ENCODE assay signal across 28 cellular contexts in genomic region chr16:18855196-18855595, GRCh38. TPM values are rescaled to one million over a fixed set of nuclear protein-coding genes. Genes with fewer than 3 reads are reported as not detected.
DNase-seq lines count a peak whose midpoint lies in the region; ATAC-seq, FAIRE-seq and TF ChIP-seq lines count a peak whose summit lies in the region.
"Had no signal": no experiment of that assay in that cellular context is flagged by ENCODE, and none has a peak within 500 bp of the region (broad histone marks: within the 10 kb centered on the region; RNA-seq: fewer than 3 reads in every experiment).

No MANE protein-coding gene starts in this region.

- H3K27ac ChIP-seq in CD8-positive, alpha-beta memory T cell (ENCODE audit: low read depth, low read length) = no peak overlapping the region
- no peak overlapping the region for H3K27ac ChIP-seq in K562 (ENCODE audit: extremely low read depth, low read depth, low read length)
- H3K27ac ChIP-seq: colonic mucosa, heart right ventricle, ovary, right atrium auricular region had no signal

- no peak overlapping the region for H3K4me3 Mint-ChIP-seq in activated CD4-positive, alpha-beta T cell treated with anti-CD3 and anti-CD28 coated beads, Interleukin-2, amount 10 ng/mL, durations not matched to agents 24 days and 14 days
- no peak overlapping the region for H3K4me3 Mint-ChIP-seq in CD8-positive, alpha-beta memory T cell
- H3K4me3 Mint-ChIP-seq: activated B cell treated with CpG ODN at 0.5 μM for 24 hours; effector memory CD8-positive, alpha-beta T cell had no signal

- H3K36me3 Mint-ChIP-seq in activated CD4-positive, alpha-beta T cell treated with anti-CD3 and anti-CD28 coated beads, Interleukin-2, amount 10 ng/mL, durations not matched to agents 24 days and 14 days (ENCODE audit: low read depth) = peaks cover 63% of the 10 kb centered on the region
- H3K36me3 Mint-ChIP-seq in CD8-positive, alpha-beta memory T cell = peaks cover 5 to 81% (median 20%) of the 10 kb centered on the region in 3 donors

- no peaks in the 10 kb centered on the region for H3K27me3 Mint-ChIP-seq in activated CD4-positive, alpha-beta T cell treated with anti-CD3 and anti-CD28 coated beads, Interleukin-2, amount 10 ng/mL, durations not matched to agents 24 days and 14 days
- no peaks in the 10 kb centered on the region for H3K27me3 Mint-ChIP-seq in CD8-positive, alpha-beta memory T cell
- H3K27me3 Mint-ChIP-seq: activated B cell treated with CpG ODN at 0.5 μM for 24 hours; effector memory CD8-positive, alpha-beta T cell had no signal

- peaks cover 3% of the 10 kb centered on the region; the same call in 1 of the 2 replicates for H4K20me1 ChIP-seq in K562 (replicated peaks; ENCODE audit: control insufficient read depth, insufficient read depth, low read length)

- BruUV-seq in K562 (replicated peaks; lab: Mats Ljungman, UMichigan) = no TSS peak

- H3K4me1 Mint-ChIP-seq in activated CD4-positive, alpha-beta T cell treated with anti-CD3 and anti-CD28 coated beads, Interleukin-2, amount 10 ng/mL, durations not matched to agents 24 days and 14 days = peaks cover 12% of the 10 kb centered on the region
- H3K4me1 Mint-ChIP-seq in CD8-positive, alpha-beta memory T cell = peaks cover 0 to 10% (median 4%) of the 10 kb centered on the region in 3 donors
- H3K4me1 Mint-ChIP-seq: activated B cell treated with CpG ODN at 0.5 μM for 24 hours had no signal

- peak overlapping the region; percentile 2 for H3K27ac Mint-ChIP-seq in activated CD4-positive, alpha-beta T cell treated with anti-CD3 and anti-CD28 coated beads, Interleukin-2, amount 10 ng/mL, durations not matched to agents 24 days and 14 days
- peak overlapping the region; percentile 8 to 70 (median 26) for H3K27ac Mint-ChIP-seq in CD8-positive, alpha-beta memory T cell

- TF ChIP-seq POLR2A in K562 (conservative IDR thresholded peaks at IDR 0.05) = no peak

- no peak for ATAC-seq in K562
- peak; percentile 51 for ATAC-seq in omental fat pad (ENCODE audit: low FRiP score)
- ATAC-seq: effector memory CD8-positive, alpha-beta T cell; heart right ventricle; left cardiac atrium; SK-N-SH treated with all-trans-retinoic acid at 6 μM for 48 hours had no signal

- TF ChIP-seq CTCF in K562 (IDR thresholded peaks at IDR 0.05 in 2 of 3, conservative IDR thresholded peaks at IDR 0.05 in 1 of 3; ENCODE audit: insufficient read depth in 2 of 3, low read depth in 1 of 3, low read length in 3 of 3) (no peak), omental fat pad (IDR thresholded peaks at IDR 0.05) (no peak)

- no peak overlapping the region for H2AFZ ChIP-seq in K562 (ENCODE audit: low read depth, low read length)

- intact Hi-C loops in activated CD4-positive, alpha-beta T cell treated with anti-CD3 and anti-CD28 coated beads, Interleukin-2, amount 10 ng/mL, durations not matched to agents 24 days and 14 days (cut with micrococcal nuclease) = no loop called here
- intact Hi-C loops in K562 (cut with micrococcal nuclease) = no loop called here

- H3K36me3 ChIP-seq in CD8-positive, alpha-beta memory T cell (ENCODE audit: insufficient read depth, low read length) = peaks cover 17% of the 10 kb centered on the region
- H3K36me3 ChIP-seq in K562 (ENCODE audit: control insufficient read depth, insufficient read depth, low read length) = peaks cover 78% of the 10 kb centered on the region
- H3K36me3 ChIP-seq: ovary had no signal

- FAIRE-seq in K562 (lab: Jason Lieb, UNC) = no peak
- FAIRE-seq: GM12892 had no signal

- no peak for DNase-seq in activated CD4-positive, alpha-beta T cell treated with anti-CD3 and anti-CD28 coated beads, Interleukin-2, amount 10 ng/mL, durations not matched to agents 24 days and 14 days
- DNase-seq in activated CD4-positive, alpha-beta T cell treated with anti-CD3 and anti-CD28 coated beads for 4 hours = no peak
- DNase-seq in CD8-positive, alpha-beta memory T cell = no peak
- DNase-seq in K562 (ENCODE audit: extremely low read depth in 1 of 4, low spot score in 3 of 4) = no peak
- no peak for DNase-seq in omental fat pad (ENCODE audit: low spot score)
- no peak for DNase-seq in NCI-H146 (lab: John Stamatoyannopoulos, UW)
- no peak for DNase-seq in activated CD4-positive, CD25-positive, alpha-beta regulatory T cell treated with anti-CD3 and anti-CD28 coated beads, Interleukin-2, amount 50 U/mL, for 72 hours
- no peak for DNase-seq in NCI-H524 treated with DMSO at 0.1 percent for 48 hours (lab: John Stamatoyannopoulos, UW)
- DNase-seq: activated B cell treated with CpG ODN at 0.5 μM for 24 hours; BE2C; colonic mucosa; effector memory CD8-positive, alpha-beta T cell; foreskin fibroblast; heart right ventricle; KG1; left cardiac atrium; mammary epithelial cell; NCI-H1417 treated with DMSO at 0.1 percent for 48 hours; NCI-H2107; NCI-H446 treated with DMSO at 0.1 percent for 48 hours; ovary; stimulated activated CD4-positive, alpha-beta T cell treated with anti-CD3 and anti-CD28 coated beads, Interleukin-4, amount 100 ng/mL, for 4 hours; stimulated activated naive CD4-positive, alpha-beta T cell treated with Interleukin-2 at 50 U/mL for 16 hours; T1000; trophoblast cell had no signal

- H3K79me2 ChIP-seq in K562 (ENCODE audit: control insufficient read depth, insufficient read depth, low read length) = no peaks in the 10 kb centered on the region

- POLR2A ChIA-PET in CD8-positive, alpha-beta memory T cell (lab: Charles Lee) = no interaction called here
- POLR2A ChIA-PET in K562 (lab: Yijun Ruan, JAX) = interaction anchor here (1.1 to 1.6 kb wide), 2 partner anchors 36 to 54 kb away, joined by 3 to 6 read pairs; partner anchors contain the start of gene ARL6IP1

- CTCF ChIA-PET in CD8-positive, alpha-beta memory T cell (lab: Charles Lee) = no interaction called here
- CTCF ChIA-PET in K562 (lab: Yijun Ruan, JAX; ENCODE audit: low intra/inter-chr PET ratio) = no interaction called here

- WGBS in K562 (ENCODE audit: insufficient coverage, low coverage, missing lambda C conversion rate) = 91% methylated on average over 1 of the region's 1 CpG

- H3K4me1 ChIP-seq in CD8-positive, alpha-beta memory T cell (ENCODE audit: insufficient read depth, low read length) = no peaks in the 10 kb centered on the region
- no peaks in the 10 kb centered on the region for H3K4me1 ChIP-seq in K562 (replicated peaks in 1 of 2; ENCODE audit: control insufficient read depth in 2 of 2, insufficient read depth in 2 of 2, low read length in 2 of 2)
- H3K4me1 ChIP-seq: BE2C, colonic mucosa, heart right ventricle, right atrium auricular region had no signal

- no peak overlapping the region for H3K4me2 ChIP-seq in K562 (ENCODE audit: insufficient read depth, low read length)

- H3K9ac ChIP-seq in K562 (ENCODE audit: insufficient read depth in 1 of 2, low read depth in 2 of 2, low read length in 2 of 2) = no peak overlapping the region

- in situ Hi-C loops in K562 (cut with MboI) = no loop called here

- H3K9me3 ChIP-seq in CD8-positive, alpha-beta memory T cell (ENCODE audit: low read length) = no peaks in the 10 kb centered on the region
- H3K9me3 ChIP-seq in K562 (replicated peaks; ENCODE audit: control insufficient read depth, insufficient read depth, low read depth, low read length) = no peaks in the 10 kb centered on the region
- H3K9me3 ChIP-seq: BE2C, colonic mucosa, heart right ventricle, ovary, right atrium auricular region had no signal

- no peaks in the 10 kb centered on the region for H3K9me1 ChIP-seq in K562 (ENCODE audit: control insufficient read depth, insufficient read depth, low read length)

- no peak for TF ChIP-seq EP300 in K562 (IDR thresholded peaks at IDR 0.05; ENCODE audit: low read length)

- H3K27me3 ChIP-seq in CD8-positive, alpha-beta memory T cell (ENCODE audit: insufficient read depth, low read length, poor library complexity, severe bottlenecking) = no peaks in the 10 kb centered on the region
- H3K27me3 ChIP-seq in K562 (ENCODE audit: control insufficient read depth in 2 of 2, insufficient read depth in 2 of 2, low read length in 2 of 2) = no peaks in the 10 kb centered on the region
- H3K27me3 ChIP-seq: BE2C, colonic mucosa, heart right ventricle, ovary, right atrium auricular region had no signal

- H3K9me3 Mint-ChIP-seq in activated CD4-positive, alpha-beta T cell treated with anti-CD3 and anti-CD28 coated beads, Interleukin-2, amount 10 ng/mL, durations not matched to agents 24 days and 14 days = no peaks in the 10 kb centered on the region
- no peaks in the 10 kb centered on the region for H3K9me3 Mint-ChIP-seq in CD8-positive, alpha-beta memory T cell
- H3K9me3 Mint-ChIP-seq: activated B cell treated with CpG ODN at 0.5 μM for 24 hours; effector memory CD8-positive, alpha-beta T cell had no signal

- H3K4me3 ChIP-seq in CD8-positive, alpha-beta memory T cell (ENCODE audit: low read length) = no peak overlapping the region
- no peak overlapping the region for H3K4me3 ChIP-seq in K562
- H3K4me3 ChIP-seq: colonic mucosa, heart right ventricle, ovary, right atrium auricular region had no signal

- no peak for TF ChIP-seq RAD21 in K562 (CRISPR knock-in tag; conservative IDR thresholded peaks at IDR 0.05 in 1 of 2, IDR thresholded peaks at IDR 0.05 in 1 of 2)

TF ChIP-seq in K562, 482 proteins besides CTCF, POLR2A, EP300 and RAD21 (continues in another document):
- TF ChIP-seq ARID1B (IDR thresholded peaks at IDR 0.05) (no peak), ZNF316 (IDR thresholded peaks at IDR 0.05) (peak; percentile 40; the same call in 1 of the 2 replicates)

RNA-seq across cellular contexts. Expression of gene ARL6IP1, which starts 53.8 kb away (rescaled TPM):
- total RNA-seq in activated CD4-positive, alpha-beta T cell treated with anti-CD3 and anti-CD28 coated beads, Interleukin-2, amount 10 ng/mL, durations not matched to agents 24 days and 14 days = 97.2 and 98.5 TPM in 2 replicates
- total RNA-seq in CD8-positive, alpha-beta memory T cell = 10 to 100 TPM; 90.6 to 92.8 TPM
- polyA plus RNA-seq in CD8-positive, alpha-beta memory T cell = 229 TPM
- total RNA-seq in K562 (2011; cell fraction: chromatin; rRNA removed; ENCODE audit: low replicate concordance) = 143 and 245 TPM in 2 replicates
- 250 and 259 TPM in 2 replicates for total RNA-seq in K562 (2011; cell fraction: nucleolus; rRNA removed)
- 312 and 415 TPM in 2 replicates for total RNA-seq in K562 (2011; cell fraction: nucleoplasm; rRNA removed)
- total RNA-seq in K562 (2014; rRNA removed) (102 and 224 TPM in 2 replicates), K562 (2014; rRNA removed; fragmentation: Illumina TruSeq; extraction: Trizol) (174 and 193 TPM in 2 replicates), K562 (2015; rRNA removed; fragmentation: Illumina TruSeq; extraction: Trizol) (135 and 146 TPM in 2 replicates), K562 (2021) (124 and 126 TPM in 2 replicates), omental fat pad (100 to 1,000 TPM; 267 to 358 (median 282) TPM)
- polyA plus RNA-seq in K562 (2011; rRNA removed) (223 and 306 TPM in 2 replicates), K562 (2014; fragmentation: Illumina TruSeq; extraction: Trizol) (161 and 162 TPM in 2 replicates), K562 (2014; fragmentation: Nextera tagmentation; extraction: Ambion mirVana) (100 to 1,000 TPM; 291 to 391 TPM), K562 (2014; rRNA removed) (123 and 130 TPM in 2 replicates)
- 96.0 and 210 TPM in 2 replicates for polyA plus RNA-seq in K562 (2011; cell fraction: cytosol; rRNA removed)
- 51.0 and 75.1 TPM in 2 replicates for polyA plus RNA-seq in K562 (2011; cell fraction: nucleus; rRNA removed)
- 127 and 138 TPM in 2 replicates for polyA plus RNA-seq in K562 (2012)
- 313 and 420 TPM in 2 replicates for polyA minus RNA-seq in K562 (2011; rRNA and poly(A)+ RNA removed)
- 117 and 158 TPM in 2 replicates for polyA minus RNA-seq in K562 (2011; cell fraction: cytosol; rRNA and poly(A)+ RNA removed)
- polyA minus RNA-seq in K562 (2011; cell fraction: nucleus; rRNA and poly(A)+ RNA removed) = 37.3 and 70.8 TPM in 2 replicates
